8 cellular contexts compared by ENCODE assay signal in genomic region chr5:172833691-172834569, GRCh38. TPM values are rescaled to one million over a fixed set of nuclear protein-coding genes. Genes with fewer than 3 reads are reported as not detected.
DNase-seq lines count a peak whose midpoint lies in the region; ATAC-seq and TF ChIP-seq lines count a peak whose summit lies in the region.

TSS of gene ERGIC1 (plus strand) at chr5:172834251. CDS start at chr5:172834414, 163 bp downstream.

- ATAC-seq in HG02588 (IDR thresholded peaks at IDR 0.05; ENCODE audit: unreplicated experiment) (peak; percentile 71), sciatic nerve (peak; percentile 92)

- peak within 1 kb of the TSS; percentile 71 to 93 (median 84) for H3K27ac Mint-ChIP-seq in brain

- no peaks in the 10 kb centered on the region for H3K36me3 Mint-ChIP-seq in brain

- peaks cover 27% of the 10 kb centered on the region for H3K4me1 Mint-ChIP-seq in brain

- H3K9me3 Mint-ChIP-seq in brain: no peaks in the 10 kb centered on the region

- in situ Hi-C loops in GM13977 (cut with MboI; ENCODE audit: low pct_unique_long_range_greater_than_20kb, low sequenced_read_pairs, unreplicated experiment): no loop called here

- H3K4me3 Mint-ChIP-seq in brain: peak within 1 kb of the TSS; percentile 86 to 93 (median 89)

- intact Hi-C loops in sciatic nerve (cut with DNase I): no loop called here

- H3K27me3 Mint-ChIP-seq in brain: peaks cover 4% of the 10 kb centered on the region

- DNase-seq in GM13977 (ENCODE audit: low spot score) (peak; percentile 91), NCI-H1092 treated with DMSO at 0.1 percent for 48 hours (lab: John Stamatoyannopoulos, UW) (peak; percentile 39), UCSD-AML1 (lab: John Stamatoyannopoulos, UW; ENCODE audit: unreplicated experiment) (peak; percentile 84), sciatic nerve (ENCODE audit: low spot score) (peak; percentile 91), NCI-H187 treated with DMSO at 0.1 percent for 48 hours (lab: John Stamatoyannopoulos, UW) (no peak)

- TF ChIP-seq CTCF in GM13977 (IDR thresholded peaks at IDR 0.05; ENCODE audit: extremely low read depth, insufficient read depth, missing control alignments) (no peak), brain (conservative IDR thresholded peaks at IDR 0.05) (no peak)

- peak within 1 kb of the TSS; percentile 71 for H3K4me3 ChIP-seq in iPS-11a (ENCODE audit: low read depth, low read length)

RNA-seq across cellular contexts. Expression of gene ERGIC1, which starts in this region (rescaled TPM):
- 73.3 TPM for polyA plus RNA-seq in brain (ENCODE audit: insufficient read depth, low read depth, low replicate concordance)
- total RNA-seq in sciatic nerve: 87.3 TPM
